8 cellular contexts compared by ENCODE assay signal in genomic region chr1:159161001-159161718, GRCh38. TPM values are rescaled to one million over a fixed set of nuclear protein-coding genes. Genes with fewer than 3 reads are reported as not detected.
DNase-seq lines count a peak whose midpoint lies in the region; ATAC-seq and TF ChIP-seq lines count a peak whose summit lies in the region.

No MANE protein-coding gene starts in this region.

- peak; percentile 98 for ATAC-seq in HG02678 (IDR thresholded peaks at IDR 0.05; ENCODE audit: unreplicated experiment)
- ATAC-seq in T-cell (replicated peaks in 1 of 4), result peak; percentile 60 to 79 (median 68)

- no peaks in the 10 kb centered on the region for H3K27me3 ChIP-seq in right atrium auricular region
- H3K27me3 ChIP-seq in sigmoid colon, result peaks cover 0 to 6% (median 0%) of the 10 kb centered on the region in 3 donors

- no peak for TF ChIP-seq EP300 in sigmoid colon (IDR thresholded peaks at IDR 0.05)

- intact Hi-C loops in sigmoid colon (cut with DNase I), result loop anchor here (1.0 kb wide), 2 partner anchors 37 to 53 kb away; no protein-coding TSS in a partner anchor

- peaks cover 2 to 7% (median 2%) of the 10 kb centered on the region in 3 donors for H3K4me1 Mint-ChIP-seq in T-cell

- DNase-seq in NCI-H2081 (lab: John Stamatoyannopoulos, UW) (peak; percentile 63 to 66), NCI-H2081 treated with DMSO at 0.1 percent for 48 hours (lab: John Stamatoyannopoulos, UW) (no peak), NCI-H1105 (lab: John Stamatoyannopoulos, UW) (peak; percentile 69), T-cell (peak; percentile 11 to 59 (median 45)), amniotic epithelial cell (ENCODE audit: low read depth) (peak; percentile 93), right atrium auricular region (ENCODE audit: low spot score) (peak; percentile 77), sigmoid colon (peak; percentile 88)

- CTCF ChIA-PET in T-cell (lab: Charles Lee), result interaction anchor here (0.5 to 1.4 kb wide), 5 partner anchors 23 to 847 kb away, joined by 3 to 6 read pairs (median 3); no protein-coding TSS in a partner anchor

- H3K4me3 ChIP-seq in right atrium auricular region, result no peak overlapping the region
- no peak overlapping the region for H3K4me3 ChIP-seq in sigmoid colon

- H3K27ac ChIP-seq in right atrium auricular region (peak overlapping the region; percentile 28 to 49), sigmoid colon (peak overlapping the region; percentile 63 to 78 (median 74))

- TF ChIP-seq CTCF in right atrium auricular region (IDR thresholded peaks at IDR 0.05) (peak; percentile 69 to 97), sigmoid colon (IDR thresholded peaks at IDR 0.05) (peak; percentile 93 to 99 (median 98))

- no peaks in the 10 kb centered on the region for H3K36me3 ChIP-seq in right atrium auricular region
- no peaks in the 10 kb centered on the region for H3K36me3 ChIP-seq in sigmoid colon

- TF ChIP-seq POLR2A in sigmoid colon (IDR thresholded peaks at IDR 0.05), result no peak

- H3K4me1 ChIP-seq in right atrium auricular region (peaks cover 0 to 8% of the 10 kb centered on the region in 2 donors), sigmoid colon (peaks cover 0 to 14% (median 10%) of the 10 kb centered on the region in 4 donors)

- H3K4me3 Mint-ChIP-seq in T-cell, result no peak overlapping the region

- no peak overlapping the region for H3K27ac Mint-ChIP-seq in T-cell

- H3K27me3 Mint-ChIP-seq in T-cell, result peaks cover 42 to 56% of the 10 kb centered on the region in 2 donors

- H3K9me3 ChIP-seq in right atrium auricular region (no peaks in the 10 kb centered on the region), sigmoid colon (no peaks in the 10 kb centered on the region)

- POLR2A ChIA-PET in T-cell (lab: Charles Lee), result no interaction called here

- 3 to 9% methylated on average over 4 of the region's 4 CpGs for WGBS in sigmoid colon, 2 donors

- H3K9me3 Mint-ChIP-seq in T-cell, result no peaks in the 10 kb centered on the region

- H3K36me3 Mint-ChIP-seq in T-cell, result no peaks in the 10 kb centered on the region

RNA-seq across cellular contexts. Expression of gene CADM3, which starts 10.3 kb away (rescaled TPM):
- total RNA-seq in T-cell (not detected), right atrium auricular region (10 to 100 TPM in 1 of 2 donors, 1 to 10 TPM in 1; 4.0 to 12.5 TPM), sigmoid colon (10 to 100 TPM in 3 of 4 donors, 1 to 10 TPM in 1; 8.7 to 21.0 (median 13.1) TPM)
- 10 to 100 TPM in 1 of 3 donors, 1 to 10 TPM in 1, under 1 TPM in 1; 0.46 to 11.5 (median 7.2) TPM for polyA plus RNA-seq in sigmoid colon

RNA-seq across cellular contexts. Expression of gene ACKR1, which starts 43.5 kb away (rescaled TPM):
- total RNA-seq in T-cell (under 1 TPM in 2 of 5 donors, not detected in 3; 0.20 to 0.28 TPM), right atrium auricular region (10 to 100 TPM; 13.3 to 13.8 TPM), sigmoid colon (10 to 100 TPM; 22.4 to 74.9 (median 34.1) TPM)
- 10 to 100 TPM in 1 of 3 donors, 1 to 10 TPM in 2; 3.2 to 38.8 (median 9.0) TPM for polyA plus RNA-seq in sigmoid colon

Comparison
In these comparisons a context has a peak if more than half of its experiments do, and no peak if none do; other contexts are left out.
1. RNA of gene CADM3, which starts 10.3 kb away (total RNA-seq): 8.7 to 21.0 TPM in sigmoid colon and 4.0 to 12.5 TPM in right atrium auricular region; not detected in T-cell; every median in the first group is over 4 times any median in the second.
2. RNA of gene ACKR1, which starts 43.5 kb away (total RNA-seq): 22.4 to 74.9 TPM in sigmoid colon and 13.3 to 13.8 TPM in right atrium auricular region; 0.20 to 0.28 TPM in T-cell; every median in the first group is over 10 times any median in the second.